In genomic region chr2:15176604-15177003, GRCh38 we compare ENCODE assay signal across 17 cellular contexts.
DNase-seq lines count a peak whose midpoint lies in the region; ATAC-seq lines count a peak whose summit lies in the region.
"Had no signal": no experiment of that assay in that cellular context is flagged by ENCODE, and none has a peak within 500 bp of the region (broad histone marks: within the 10 kb centered on the region; RNA-seq: fewer than 3 reads in every experiment).

No MANE protein-coding gene starts in this region.

- peak overlapping the region; percentile 31 for H3K4me3 Mint-ChIP-seq in activated T-cell treated with anti-CD3 and anti-CD28 coated beads, Interleukin-2, amount 50 U/mL, for 24 hours
- H3K4me3 Mint-ChIP-seq in activated CD4-positive, alpha-beta memory T cell treated with anti-CD3 and anti-CD28 coated beads, Interleukin-2, amount 10 ng/mL, durations not matched to agents 7 days and 5 days, result no peak overlapping the region
- peak overlapping the region in 3 of 10 donors; percentile 52 to 59 (median 52) for H3K4me3 Mint-ChIP-seq in naive thymus-derived CD8-positive, alpha-beta T cell
- H3K4me3 Mint-ChIP-seq: CD14-positive monocyte, mesothelial cell of epicardium, nephron progenitor cell had no signal

- H3K4me1 Mint-ChIP-seq in activated T-cell treated with anti-CD3 and anti-CD28 coated beads, Interleukin-2, amount 50 U/mL, for 24 hours (ENCODE audit: low read depth), result peaks cover 66% of the 10 kb centered on the region
- peaks cover 54% of the 10 kb centered on the region for H3K4me1 Mint-ChIP-seq in activated CD4-positive, alpha-beta memory T cell treated with anti-CD3 and anti-CD28 coated beads, Interleukin-2, amount 10 ng/mL, durations not matched to agents 7 days and 5 days
- H3K4me1 Mint-ChIP-seq in naive thymus-derived CD8-positive, alpha-beta T cell, result peaks cover 12 to 33% (median 31%) of the 10 kb centered on the region in 4 donors
- H3K4me1 Mint-ChIP-seq: CD14-positive monocyte had no signal

- no peaks in the 10 kb centered on the region for H3K9me3 Mint-ChIP-seq in activated T-cell treated with anti-CD3 and anti-CD28 coated beads, Interleukin-2, amount 50 U/mL, for 24 hours
- H3K9me3 Mint-ChIP-seq in activated CD4-positive, alpha-beta memory T cell treated with anti-CD3 and anti-CD28 coated beads, Interleukin-2, amount 10 ng/mL, durations not matched to agents 7 days and 5 days, result no peaks in the 10 kb centered on the region
- no peaks in the 10 kb centered on the region for H3K9me3 Mint-ChIP-seq in naive thymus-derived CD8-positive, alpha-beta T cell
- H3K9me3 Mint-ChIP-seq: activated naive CD4-positive, alpha-beta T cell treated with anti-CD3 and anti-CD28 coated beads, Interleukin-2, amount 50 U/mL, for 72 hours; CD14-positive monocyte; mesothelial cell of epicardium; nephron progenitor cell had no signal

- peaks cover 24% of the 10 kb centered on the region for H3K27me3 Mint-ChIP-seq in activated T-cell treated with anti-CD3 and anti-CD28 coated beads, Interleukin-2, amount 50 U/mL, for 24 hours
- H3K27me3 Mint-ChIP-seq in activated CD4-positive, alpha-beta memory T cell treated with anti-CD3 and anti-CD28 coated beads, Interleukin-2, amount 10 ng/mL, durations not matched to agents 7 days and 5 days, result no peaks in the 10 kb centered on the region
- no peaks in the 10 kb centered on the region for H3K27me3 Mint-ChIP-seq in naive thymus-derived CD8-positive, alpha-beta T cell

- no peak for DNase-seq in activated T-cell treated with anti-CD3 and anti-CD28 coated beads, Interleukin-2, amount 50 U/mL, for 24 hours
- no peak for DNase-seq in activated T-cell treated with anti-CD3 and anti-CD28 coated beads, Interleukin-2, amount 50 U/mL, for 48 hours
- no peak for DNase-seq in activated CD4-positive, alpha-beta memory T cell treated with anti-CD3 and anti-CD28 coated beads, Interleukin-2, amount 10 ng/mL, durations not matched to agents 7 days and 5 days
- DNase-seq in naive thymus-derived CD8-positive, alpha-beta T cell, result no peak
- DNase-seq in HUDEP-2 (lab: John Stamatoyannopoulos, UW; ENCODE audit: unreplicated experiment in 76 of 76) (no peak), AG08395 (ENCODE audit: low spot score) (no peak), dermis blood vessel endothelial cell (no peak)
- DNase-seq: left lung, NCI-H1436, NCI-H510A treated with DMSO at 0.1 percent for 48 hours, nephron progenitor cell, posterior cingulate gyrus, upper lobe of right lung had no signal

- H3K27ac Mint-ChIP-seq in activated T-cell treated with anti-CD3 and anti-CD28 coated beads, Interleukin-2, amount 50 U/mL, for 24 hours, result peak overlapping the region; percentile 71
- peak overlapping the region; percentile 58 for H3K27ac Mint-ChIP-seq in activated CD4-positive, alpha-beta memory T cell treated with anti-CD3 and anti-CD28 coated beads, Interleukin-2, amount 10 ng/mL, durations not matched to agents 7 days and 5 days
- H3K27ac Mint-ChIP-seq in naive thymus-derived CD8-positive, alpha-beta T cell, result peak overlapping the region in 7 of 10 donors; percentile 9 to 91 (median 73)
- H3K27ac Mint-ChIP-seq: CD14-positive monocyte, nephron progenitor cell had no signal

- POLR2A ChIA-PET in activated CD4-positive, alpha-beta memory T cell treated with anti-CD3 and anti-CD28 coated beads, Interleukin-2, amount 10 ng/mL, durations not matched to agents 7 days and 5 days (lab: Charles Lee), result no interaction called here
- POLR2A ChIA-PET in naive thymus-derived CD8-positive, alpha-beta T cell (lab: Charles Lee), result no interaction called here

- ATAC-seq in GM18867 (IDR thresholded peaks at IDR 0.05; ENCODE audit: unreplicated experiment), result peak; percentile 2
- no peak for ATAC-seq in naive thymus-derived CD8-positive, alpha-beta T cell
- ATAC-seq: left lung, upper lobe of right lung had no signal

- H3K36me3 Mint-ChIP-seq in activated T-cell treated with anti-CD3 and anti-CD28 coated beads, Interleukin-2, amount 50 U/mL, for 24 hours (ENCODE audit: low read depth), result peaks cover 64% of the 10 kb centered on the region
- H3K36me3 Mint-ChIP-seq in activated CD4-positive, alpha-beta memory T cell treated with anti-CD3 and anti-CD28 coated beads, Interleukin-2, amount 10 ng/mL, durations not matched to agents 7 days and 5 days (ENCODE audit: low read depth), result peaks cover 21% of the 10 kb centered on the region
- peaks cover 0 to 33% (median 25%) of the 10 kb centered on the region in 3 donors for H3K36me3 Mint-ChIP-seq in naive thymus-derived CD8-positive, alpha-beta T cell
- H3K36me3 Mint-ChIP-seq: mesothelial cell of epicardium had no signal

- CTCF ChIA-PET in activated CD4-positive, alpha-beta memory T cell treated with anti-CD3 and anti-CD28 coated beads, Interleukin-2, amount 10 ng/mL, durations not matched to agents 7 days and 5 days (lab: Charles Lee), result no interaction called here
